Comparison of ENCODE assay signal across 31 cellular contexts in the genomic region with DNA sequence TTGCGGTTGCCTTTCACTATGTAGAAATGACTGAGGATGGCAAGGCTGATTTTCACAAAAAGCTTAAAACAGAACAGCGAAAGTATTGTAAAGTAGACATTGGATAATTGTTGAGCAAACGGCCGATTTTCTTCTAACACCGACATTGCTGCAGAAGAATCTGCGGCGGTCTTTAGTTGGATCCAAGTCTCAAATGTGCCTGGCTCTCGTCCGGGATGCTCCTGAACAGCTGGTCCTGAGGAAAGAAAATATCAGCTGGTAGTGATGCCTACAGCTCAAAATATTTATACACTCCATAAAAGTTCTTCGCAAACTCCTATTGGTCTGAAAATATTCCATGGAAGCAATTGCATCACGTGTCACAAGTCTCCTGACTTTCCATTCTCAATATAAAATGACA. TPM values are rescaled to one million over a fixed set of nuclear protein-coding genes. Genes with fewer than 3 reads are reported as not detected.
DNase-seq lines count a peak whose midpoint lies in the region; ATAC-seq and TF ChIP-seq lines count a peak whose summit lies in the region.
"Had no signal": no experiment of that assay in that cellular context is flagged by ENCODE, and none has a peak within 500 bp of the region (broad histone marks: within the 10 kb centered on the region; RNA-seq: fewer than 3 reads in every experiment).

TSS of gene ASB5 (minus strand) at position 260 of the 400 bp plus-strand sequence. CDS start at position 146, 114 bp downstream.

- H3K36me3 ChIP-seq in ACC112 (ENCODE audit: insufficient read depth, low read length) (no peaks in the 10 kb centered on the region), RWPE2 (ENCODE audit: low read depth) (no peaks in the 10 kb centered on the region), rectal smooth muscle tissue (ENCODE audit: control insufficient read depth, insufficient read depth, low read length) (no peaks in the 10 kb centered on the region)
- H3K36me3 ChIP-seq: ascending aorta, MG63, stomach, tibial nerve had no signal

- no peak within 1 kb of the TSS for H3K4me3 Mint-ChIP-seq in stimulated activated effector memory CD8-positive, alpha-beta T cell treated with anti-CD3 and anti-CD28 coated beads, Interleukin-12 subunit alpha, Interleukin-12 subunit beta, amount 100 ng/mL, for 72 hours
- H3K4me3 Mint-ChIP-seq: activated CD8-positive, alpha-beta T cell treated with anti-CD3 and anti-CD28 coated beads for 36 hours; activated naive CD8-positive, alpha-beta T cell; B cell; endodermal cell had no signal

- intact Hi-C loops in left ventricle myocardium superior (cut with micrococcal nuclease): no loop called here

- TF ChIP-seq CTCF in RWPE2 (IDR thresholded peaks at IDR 0.05; ENCODE audit: poor library complexity, severe bottlenecking): no peak

- H3K27me3 ChIP-seq in ACC112 (ENCODE audit: insufficient read depth, low read length) (no peaks in the 10 kb centered on the region), RWPE2 (ENCODE audit: insufficient read depth, poor library complexity, severe bottlenecking) (no peaks in the 10 kb centered on the region), rectal smooth muscle tissue (ENCODE audit: control insufficient read depth, insufficient read depth, low read length) (no peaks in the 10 kb centered on the region)
- H3K27me3 ChIP-seq: ascending aorta, MG63, stomach, tibial nerve had no signal

- no peaks in the 10 kb centered on the region for H3K36me3 Mint-ChIP-seq in stimulated activated effector memory CD8-positive, alpha-beta T cell treated with anti-CD3 and anti-CD28 coated beads, Interleukin-12 subunit alpha, Interleukin-12 subunit beta, amount 100 ng/mL, for 72 hours
- H3K36me3 Mint-ChIP-seq: activated naive CD8-positive, alpha-beta T cell had no signal

- no peaks in the 10 kb centered on the region for H3K79me2 ChIP-seq in ACC112 (ENCODE audit: control insufficient read depth, insufficient read depth, low read length, unreplicated experiment)

- ATAC-seq in RWPE2 (ENCODE audit: low read depth): no peak
- no peak for ATAC-seq in left ventricle myocardium superior
- ATAC-seq in stimulated activated effector memory CD8-positive, alpha-beta T cell treated with anti-CD3 and anti-CD28 coated beads, Interleukin-12 subunit alpha, Interleukin-12 subunit beta, amount 100 ng/mL, for 72 hours: no peak
- no peak for ATAC-seq in GM19023 (IDR thresholded peaks at IDR 0.05; ENCODE audit: unreplicated experiment)
- ATAC-seq: activated CD8-positive, alpha-beta T cell treated with anti-CD3 and anti-CD28 coated beads for 36 hours; K562; sciatic nerve had no signal

- H2AFZ ChIP-seq in ACC112 (ENCODE audit: low read length, unreplicated experiment): peak within 1 kb of the TSS; percentile 4

- H3K27ac ChIP-seq in ACC112 (ENCODE audit: low read depth, low read length) (peak within 1 kb of the TSS; percentile 85), RWPE2 (ENCODE audit: poor library complexity, severe bottlenecking) (peak within 1 kb of the TSS; percentile 98), rectal smooth muscle tissue (ENCODE audit: low read depth, low read length) (peak within 1 kb of the TSS; percentile 57)
- H3K27ac ChIP-seq: ascending aorta, SK-N-MC, tibial nerve had no signal

- no peaks in the 10 kb centered on the region for H3K4me1 Mint-ChIP-seq in stimulated activated effector memory CD8-positive, alpha-beta T cell treated with anti-CD3 and anti-CD28 coated beads, Interleukin-12 subunit alpha, Interleukin-12 subunit beta, amount 100 ng/mL, for 72 hours
- H3K4me1 Mint-ChIP-seq: B cell had no signal

- DNase-seq in RWPE2 (ENCODE audit: low spot score): no peak
- DNase-seq in fibroblast of peridontal ligament (ENCODE audit: extremely low read depth): peak; percentile 14
- DNase-seq in DMS79 treated with DMSO at 0.1 percent for 48 hours (lab: John Stamatoyannopoulos, UW): no peak
- no peak for DNase-seq in left ventricle myocardium superior
- DNase-seq in stimulated activated effector memory CD8-positive, alpha-beta T cell treated with anti-CD3 and anti-CD28 coated beads, Interleukin-12 subunit alpha, Interleukin-12 subunit beta, amount 100 ng/mL, for 72 hours (ENCODE audit: low spot score in 2 of 2): no peak
- DNase-seq: activated CD4-positive, alpha-beta T cell treated with anti-CD3 and anti-CD28 coated beads for 1 hour; activated CD8-positive, alpha-beta T cell treated with anti-CD3 and anti-CD28 coated beads for 36 hours; caudate nucleus; DMS153; endodermal cell; GF-D8; glutamatergic neuron; islet precursor cell; MG63; NCI-H1105 treated with DMSO at 0.1 percent for 48 hours; NCI-H1930; stomach; T-helper 2 cell had no signal

- no peak within 1 kb of the TSS for H3K27ac Mint-ChIP-seq in stimulated activated effector memory CD8-positive, alpha-beta T cell treated with anti-CD3 and anti-CD28 coated beads, Interleukin-12 subunit alpha, Interleukin-12 subunit beta, amount 100 ng/mL, for 72 hours
- H3K27ac Mint-ChIP-seq: activated CD8-positive, alpha-beta T cell treated with anti-CD3 and anti-CD28 coated beads for 36 hours; activated naive CD8-positive, alpha-beta T cell; B cell; endodermal cell had no signal

- H3K9me3 ChIP-seq in RWPE2 (ENCODE audit: severe bottlenecking): no peaks in the 10 kb centered on the region
- H3K9me3 ChIP-seq: ascending aorta, MG63, stomach, tibial nerve had no signal

- H3K9ac ChIP-seq in rectal smooth muscle tissue (ENCODE audit: low read length): no peak within 1 kb of the TSS

- H3K4me1 ChIP-seq in ACC112 (ENCODE audit: control insufficient read depth, insufficient read depth, low read length, unreplicated experiment) (peaks cover 33% of the 10 kb centered on the region), RWPE2 (ENCODE audit: insufficient read depth, poor library complexity, severe bottlenecking) (peaks cover 21% of the 10 kb centered on the region), rectal smooth muscle tissue (ENCODE audit: control insufficient read depth, insufficient read depth, low read length) (peaks cover 2% of the 10 kb centered on the region)
- H3K4me1 ChIP-seq: ascending aorta, stomach, tibial nerve had no signal

- H3K4me3 ChIP-seq in ACC112 (ENCODE audit: low read depth, low read length) (no peak within 1 kb of the TSS), RWPE2 (ENCODE audit: severe bottlenecking) (no peak within 1 kb of the TSS), rectal smooth muscle tissue (ENCODE audit: low read length) (no peak within 1 kb of the TSS)
- H3K4me3 ChIP-seq: ascending aorta, K562, MG63, SK-N-MC, tibial nerve had no signal

- H3K9me3 Mint-ChIP-seq in stimulated activated effector memory CD8-positive, alpha-beta T cell treated with anti-CD3 and anti-CD28 coated beads, Interleukin-12 subunit alpha, Interleukin-12 subunit beta, amount 100 ng/mL, for 72 hours: no peaks in the 10 kb centered on the region
- H3K9me3 Mint-ChIP-seq: activated CD8-positive, alpha-beta T cell treated with anti-CD3 and anti-CD28 coated beads for 36 hours; endodermal cell had no signal

RNA-seq across cellular contexts. Expression of gene ASB5, which starts in this region (rescaled TPM):
- total RNA-seq in left ventricle myocardium superior: 3.1 TPM
- total RNA-seq: activated CD8-positive, alpha-beta T cell treated with anti-CD3 and anti-CD28 coated beads for 36 hours; ascending aorta; B cell; HT1080; K562; mononuclear cell; RPMI7951; tibial nerve had no signal
